In the genomic region with DNA sequence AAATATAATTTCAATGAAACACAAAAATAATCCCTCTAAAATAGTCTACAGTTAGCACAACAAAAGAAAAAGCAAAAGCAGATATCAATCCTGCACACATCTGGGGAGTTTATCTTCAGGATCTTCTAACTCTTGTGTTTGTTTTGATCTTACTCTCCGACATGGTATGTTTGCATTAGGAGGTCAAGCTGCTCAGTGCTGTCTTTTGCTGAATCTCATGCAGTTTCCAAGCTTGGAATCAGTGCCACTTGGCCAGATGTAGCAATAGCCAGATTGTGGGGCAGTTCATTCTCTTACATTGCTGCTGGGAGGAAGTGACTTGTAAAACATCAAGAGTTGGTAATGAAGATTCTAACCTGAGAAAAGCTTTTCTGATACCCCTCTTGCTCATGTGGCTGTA, we compare ENCODE assay signal across 28 cellular contexts. TPM values are rescaled to one million over a fixed set of nuclear protein-coding genes. Genes with fewer than 3 reads are reported as not detected.
DNase-seq lines count a peak whose midpoint lies in the region; ATAC-seq and TF ChIP-seq lines count a peak whose summit lies in the region.
"Had no signal": no experiment of that assay in that cellular context is flagged by ENCODE, and none has a peak within 500 bp of the region (broad histone marks: within the 10 kb centered on the region; RNA-seq: fewer than 3 reads in every experiment).

No MANE protein-coding gene starts in this region.

- H3K9me3 ChIP-seq in T-helper 17 cell (ENCODE audit: control insufficient read depth, low read length, poor library complexity, severe bottlenecking) (no peaks in the 10 kb centered on the region), mesodermal cell (ENCODE audit: control insufficient read depth, low read length) (no peaks in the 10 kb centered on the region)

- peaks cover 31% of the 10 kb centered on the region for H3K36me3 ChIP-seq in mesodermal cell (ENCODE audit: control insufficient read depth, insufficient read depth, low read length)

- 63 to 71% methylated on average over 1 of the region's 1 CpG for WGBS in mesodermal cell (ENCODE audit: insufficient coverage in 2 of 2), 2 experiments

- no peaks in the 10 kb centered on the region for H3K27me3 Mint-ChIP-seq in T-helper 17 cell
- no peaks in the 10 kb centered on the region for H3K27me3 Mint-ChIP-seq in activated T-helper 17 cell treated with anti-CD3 and anti-CD28 coated beads, Interleukin-2, amount 50 U/mL, for 72 hours
- H3K27me3 Mint-ChIP-seq in activated T-helper 2 cell treated with anti-CD3 and anti-CD28 coated beads, Interferon-gamma antibody, Interleukin-2, Interleukin-4, amounts not matched to agents 10 μg/mL and 5 μg/mL and 100 μg/mL, durations not matched to agents 14 hours and 24 hours and 36 hours (ENCODE audit: low read depth): no peaks in the 10 kb centered on the region
- H3K27me3 Mint-ChIP-seq: CD4-positive, alpha-beta T cell; progenitor cell of endocrine pancreas; stimulated activated memory B cell treated with anti-CD40 and anti-IgM and Interleukin-4, amounts not matched to agents 10 μg/mL and 1 μg/mL and 100 μg/mL, for 72 hours had no signal

- no peak for TF ChIP-seq CTCF in RWPE1 (conservative IDR thresholded peaks at IDR 0.05; ENCODE audit: low read depth)

- H3K36me3 Mint-ChIP-seq in T-helper 17 cell (ENCODE audit: low read depth): peaks cover 17% of the 10 kb centered on the region
- peaks cover 61% of the 10 kb centered on the region for H3K36me3 Mint-ChIP-seq in activated T-helper 17 cell treated with anti-CD3 and anti-CD28 coated beads, Interleukin-2, amount 50 U/mL, for 72 hours (ENCODE audit: low read depth)
- peaks cover 41% of the 10 kb centered on the region for H3K36me3 Mint-ChIP-seq in activated T-helper 2 cell treated with anti-CD3 and anti-CD28 coated beads, Interferon-gamma antibody, Interleukin-2, Interleukin-4, amounts not matched to agents 10 μg/mL and 5 μg/mL and 100 μg/mL, durations not matched to agents 14 hours and 24 hours and 36 hours (ENCODE audit: low read depth)

- peak overlapping the region; percentile 83 for H3K27ac ChIP-seq in mesodermal cell (ENCODE audit: low read depth, low read length, severe bottlenecking)
- H3K27ac ChIP-seq in RWPE1: no peak overlapping the region
- H3K27ac ChIP-seq: skin epidermis had no signal

- H3K9me3 Mint-ChIP-seq in activated T-helper 17 cell treated with anti-CD3 and anti-CD28 coated beads, Interleukin-2, amount 50 U/mL, for 72 hours: no peaks in the 10 kb centered on the region
- H3K9me3 Mint-ChIP-seq in activated T-helper 2 cell treated with anti-CD3 and anti-CD28 coated beads, Interferon-gamma antibody, Interleukin-2, Interleukin-4, amounts not matched to agents 10 μg/mL and 5 μg/mL and 100 μg/mL, durations not matched to agents 14 hours and 24 hours and 36 hours: no peaks in the 10 kb centered on the region
- H3K9me3 Mint-ChIP-seq: CD4-positive, alpha-beta T cell; neural crest cell; stimulated activated memory B cell treated with anti-CD40 and anti-IgM and Interleukin-4, amounts not matched to agents 10 μg/mL and 1 μg/mL and 100 μg/mL, for 72 hours; T-helper 1 cell treated with Interleukin-12 subunit alpha and Interleukin-12 subunit beta and Interleukin-4 antibody, amounts not matched to agents 30 μg/mL and 1 μg/mL, for 36 hours had no signal

- CTCF ChIA-PET in RWPE1 (lab: Yijun Ruan, JAX): interaction anchor here (0.6 to 0.7 kb wide), 2 partner anchors 122 to 162 kb away, joined by 3 read pairs; a partner anchor contains a TSS

- POLR2A ChIA-PET in RWPE1 (lab: Yijun Ruan, JAX; ENCODE audit: low non-redundant PET): no interaction called here

- peaks cover 3% of the 10 kb centered on the region for H3K4me1 ChIP-seq in mesodermal cell (ENCODE audit: control insufficient read depth, insufficient read depth, low read length, poor library complexity, severe bottlenecking)

- intact Hi-C loops in activated T-helper 2 cell treated with anti-CD3 and anti-CD28 coated beads, Interferon-gamma antibody, Interleukin-2, Interleukin-4, amounts not matched to agents 10 μg/mL and 5 μg/mL and 100 μg/mL, durations not matched to agents 14 hours and 24 hours and 36 hours (cut with micrococcal nuclease): no loop called here

- H3K4me3 Mint-ChIP-seq in T-helper 17 cell: no peak overlapping the region
- no peak overlapping the region for H3K4me3 Mint-ChIP-seq in activated T-helper 17 cell treated with anti-CD3 and anti-CD28 coated beads, Interleukin-2, amount 50 U/mL, for 72 hours
- H3K4me3 Mint-ChIP-seq in activated T-helper 2 cell treated with anti-CD3 and anti-CD28 coated beads, Interferon-gamma antibody, Interleukin-2, Interleukin-4, amounts not matched to agents 10 μg/mL and 5 μg/mL and 100 μg/mL, durations not matched to agents 14 hours and 24 hours and 36 hours (ENCODE audit: low read depth): no peak overlapping the region
- H3K4me3 Mint-ChIP-seq: CD4-positive, alpha-beta T cell; neural crest cell; stimulated activated memory B cell treated with anti-CD40 and anti-IgM and Interleukin-4, amounts not matched to agents 10 μg/mL and 1 μg/mL and 100 μg/mL, for 72 hours; T-helper 1 cell treated with Interleukin-12 subunit alpha and Interleukin-12 subunit beta and Interleukin-4 antibody, amounts not matched to agents 30 μg/mL and 1 μg/mL, for 36 hours had no signal

- no peak for ATAC-seq in T-helper 17 cell
- no peak for ATAC-seq in activated T-helper 17 cell treated with anti-CD3 and anti-CD28 coated beads, Interleukin-2, amount 50 U/mL, for 72 hours (replicated peaks)
- ATAC-seq: stimulated activated memory B cell treated with anti-CD40 and anti-IgM and Interleukin-4, amounts not matched to agents 10 μg/mL and 1 μg/mL and 100 μg/mL, for 72 hours had no signal

- DNase-seq in EH (ENCODE audit: low read depth): peak; percentile 49
- DNase-seq in T-helper 17 cell: no peak
- DNase-seq in fibroblast of peridontal ligament (ENCODE audit: extremely low read depth): peak; percentile 44
- DNase-seq in NCI-H128 (lab: John Stamatoyannopoulos, UW; ENCODE audit: unreplicated experiment): no peak
- DNase-seq in activated T-helper 2 cell treated with anti-CD3 and anti-CD28 coated beads, Interferon-gamma antibody, Interleukin-2, Interleukin-4, amounts not matched to agents 10 μg/mL and 5 μg/mL and 100 μg/mL, durations not matched to agents 14 hours and 24 hours and 36 hours (ENCODE audit: low spot score): no peak
- DNase-seq in RWPE1 (ENCODE audit: low spot score): no peak
- DNase-seq: activated CD4-positive, alpha-beta T cell treated with anti-CD3 and anti-CD28 coated beads, Interleukin-2, amount 50 U/mL, for 1 hour; amygdala; CD4-positive, alpha-beta T cell; DMS79 treated with DMSO at 0.1 percent for 48 hours; foreskin melanocyte; hippocampal formation; NCI-H1930; NCI-H226; NCI-H748 treated with DMSO at 0.1 percent for 48 hours; Right ventricle myocardium superior had no signal

- peaks cover 8% of the 10 kb centered on the region for H3K4me1 Mint-ChIP-seq in T-helper 17 cell
- no peaks in the 10 kb centered on the region for H3K4me1 Mint-ChIP-seq in activated T-helper 17 cell treated with anti-CD3 and anti-CD28 coated beads, Interleukin-2, amount 50 U/mL, for 72 hours
- peaks cover 7% of the 10 kb centered on the region for H3K4me1 Mint-ChIP-seq in activated T-helper 2 cell treated with anti-CD3 and anti-CD28 coated beads, Interferon-gamma antibody, Interleukin-2, Interleukin-4, amounts not matched to agents 10 μg/mL and 5 μg/mL and 100 μg/mL, durations not matched to agents 14 hours and 24 hours and 36 hours (ENCODE audit: low read depth)
- H3K4me1 Mint-ChIP-seq: neural crest cell; stimulated activated memory B cell treated with anti-CD40 and anti-IgM and Interleukin-4, amounts not matched to agents 10 μg/mL and 1 μg/mL and 100 μg/mL, for 72 hours had no signal

- no peak overlapping the region for H3K4me3 ChIP-seq in mesodermal cell (ENCODE audit: extremely low read depth, insufficient read depth, low read length, poor library complexity, severe bottlenecking)
- H3K4me3 ChIP-seq: skin epidermis had no signal

- H3K27ac Mint-ChIP-seq in T-helper 17 cell: peak overlapping the region; percentile 72
- no peak overlapping the region for H3K27ac Mint-ChIP-seq in activated T-helper 17 cell treated with anti-CD3 and anti-CD28 coated beads, Interleukin-2, amount 50 U/mL, for 72 hours
- H3K27ac Mint-ChIP-seq in activated T-helper 2 cell treated with anti-CD3 and anti-CD28 coated beads, Interferon-gamma antibody, Interleukin-2, Interleukin-4, amounts not matched to agents 10 μg/mL and 5 μg/mL and 100 μg/mL, durations not matched to agents 14 hours and 24 hours and 36 hours: no peak overlapping the region
- H3K27ac Mint-ChIP-seq: CD4-positive, alpha-beta T cell; stimulated activated memory B cell treated with anti-CD40 and anti-IgM and Interleukin-4, amounts not matched to agents 10 μg/mL and 1 μg/mL and 100 μg/mL, for 72 hours; T-helper 1 cell treated with Interleukin-12 subunit alpha and Interleukin-12 subunit beta and Interleukin-4 antibody, amounts not matched to agents 30 μg/mL and 1 μg/mL, for 36 hours had no signal

RNA-seq across cellular contexts. Expression of a gene that starts 29.5 kb away (rescaled TPM):
- total RNA-seq in T-helper 17 cell: 10 to 100 TPM; 45.1 to 55.6 TPM
- 13.5 TPM for polyA plus RNA-seq in mesodermal cell (2013, experiment 1 of 2)
- 13.1 TPM for polyA plus RNA-seq in mesodermal cell (2013, experiment 2 of 2)
- total RNA-seq in activated T-helper 17 cell treated with anti-CD3 and anti-CD28 coated beads, Interleukin-2, amount 50 U/mL, for 72 hours: 10 to 100 TPM; 23.4 to 48.9 TPM
- 44.4 and 53.3 TPM in 2 replicates for total RNA-seq in activated T-helper 2 cell treated with anti-CD3 and anti-CD28 coated beads, Interferon-gamma antibody, Interleukin-2, Interleukin-4, amounts not matched to agents 10 μg/mL and 5 μg/mL and 100 μg/mL, durations not matched to agents 14 hours and 24 hours and 36 hours

RNA-seq across cellular contexts. Expression of a gene that starts 29.5 kb away (rescaled TPM):
- under 1 TPM; 0.57 to 0.60 TPM for total RNA-seq in T-helper 17 cell
- not detected for polyA plus RNA-seq in mesodermal cell (2013, experiment 1 of 2)
- not detected for polyA plus RNA-seq in mesodermal cell (2013, experiment 2 of 2)
- under 1 TPM; 0.16 to 0.30 TPM for total RNA-seq in activated T-helper 17 cell treated with anti-CD3 and anti-CD28 coated beads, Interleukin-2, amount 50 U/mL, for 72 hours
- 0.16 TPM in 2 replicates for total RNA-seq in activated T-helper 2 cell treated with anti-CD3 and anti-CD28 coated beads, Interferon-gamma antibody, Interleukin-2, Interleukin-4, amounts not matched to agents 10 μg/mL and 5 μg/mL and 100 μg/mL, durations not matched to agents 14 hours and 24 hours and 36 hours
- total RNA-seq: cardiac septum, endothelial cell of umbilical vein, lower leg skin, mucosa of gallbladder, progenitor cell of endocrine pancreas, Right ventricle myocardium superior, temporal lobe had no signal
- polyA plus RNA-seq: endothelial cell of umbilical vein had no signal

Comparison
In these comparisons a context has a peak if more than half of its experiments do, and no peak if none do; other contexts are left out.
1. DNase-seq: peak in EH (single experiment) and fibroblast of peridontal ligament (single experiment); none in T-helper 17 cell (0 of 3), NCI-H128 (single experiment), activated T-helper 2 cell treated with anti-CD3 and anti-CD28 coated beads, Interferon-gamma antibody, Interleukin-2, Interleukin-4, amounts not matched to agents 10 μg/mL and 5 μg/mL and 100 μg/mL, durations not matched to agents 14 hours and 24 hours and 36 hours (single experiment) and RWPE1 (single experiment).